Comparison of ENCODE assay signal across 8 cellular contexts in genomic region chr3:183699238-183699947, GRCh38. TPM values are rescaled to one million over a fixed set of nuclear protein-coding genes. Genes with fewer than 3 reads are reported as not detected.
A peak's percentile ranks its signal among the peaks of the same experiment; 100 is the strongest.
DNase-seq lines count a peak whose midpoint lies in the region; ATAC-seq, FAIRE-seq and TF ChIP-seq lines count a peak whose summit lies in the region.

No MANE protein-coding gene starts in this region.

- 30% methylated on average over 12 to 13 of the region's 13 CpGs for WGBS in endodermal cell (ENCODE audit: insufficient coverage in 1 of 2, insufficient read length in 1 of 2), 2 experiments
- 100% methylated on average over 1 of the region's 13 CpGs for WGBS in trophoblast cell (ENCODE audit: extremely low coverage, insufficient coverage, insufficient read length)
- 67 to 68% methylated on average over 13 of the region's 13 CpGs for WGBS in aorta, 2 donors

- H2BK120ac ChIP-seq in trophoblast cell (ENCODE audit: insufficient read depth, low read length, poor library complexity): no peak overlapping the region

- H3K4me1 Mint-ChIP-seq in endodermal cell: peaks cover 28% of the 10 kb centered on the region

- H3K27me3 ChIP-seq in PC-9 (ENCODE audit: insufficient read depth, low read depth) (no peaks in the 10 kb centered on the region), endodermal cell (ENCODE audit: control insufficient read depth, insufficient read depth, low read length, poor library complexity, severe bottlenecking) (no peaks in the 10 kb centered on the region), trophoblast cell (ENCODE audit: insufficient read depth, low read length) (no peaks in the 10 kb centered on the region), aorta (ENCODE audit: control insufficient read depth in 1 of 2, insufficient read depth in 2 of 2, low read length in 1 of 2) (no peaks in the 10 kb centered on the region)

- no peaks in the 10 kb centered on the region for H3K9me3 ChIP-seq in PC-9 (ENCODE audit: insufficient read depth, low read depth)
- no peaks in the 10 kb centered on the region for H3K9me3 ChIP-seq in endodermal cell (ENCODE audit: control insufficient read depth, low read length)
- no peaks in the 10 kb centered on the region for H3K9me3 ChIP-seq in trophoblast cell (ENCODE audit: insufficient read depth, low read depth, low read length)
- H3K9me3 ChIP-seq in aorta (ENCODE audit: control insufficient read depth, low read length): no peaks in the 10 kb centered on the region

- H3K9ac ChIP-seq in endodermal cell (ENCODE audit: extremely low read depth, low read length, poor library complexity, severe bottlenecking) (peak overlapping the region; percentile 92), trophoblast cell (ENCODE audit: low read length) (no peak overlapping the region)

- no peak overlapping the region for H4K8ac ChIP-seq in trophoblast cell (ENCODE audit: low read depth, low read length)

- H3K27ac Mint-ChIP-seq in endodermal cell: peak overlapping the region; percentile 41

- BruUV-seq in PC-9 (replicated peaks; lab: Mats Ljungman, UMichigan): no TSS peak

- CTCF ChIA-PET in GM10248 (lab: Yijun Ruan, JAX): no interaction called here
- CTCF ChIA-PET in PC-9 (lab: Charles Lee): no interaction called here

- H3K4me1 ChIP-seq in PC-9 (replicated peaks; ENCODE audit: insufficient read depth) (peaks cover 22% of the 10 kb centered on the region), endodermal cell (ENCODE audit: control insufficient read depth, insufficient read depth, low read length) (no peaks in the 10 kb centered on the region), trophoblast cell (ENCODE audit: control insufficient read depth in 1 of 2, insufficient read depth in 2 of 2, low read length in 2 of 2) (peaks cover 6 to 19% of the 10 kb centered on the region in 2 experiments), aorta (ENCODE audit: control insufficient read depth in 1 of 2, insufficient read depth in 2 of 2, low read length in 2 of 2) (peaks cover 3 to 5% of the 10 kb centered on the region in 2 donors)

- peak overlapping the region; percentile 66 for H3K23ac ChIP-seq in trophoblast cell (ENCODE audit: low read length)

- no peak overlapping the region for H4K12ac ChIP-seq in trophoblast cell (ENCODE audit: low read depth, low read length)

- TF ChIP-seq CTCF in GM10248 (IDR thresholded peaks at IDR 0.05; ENCODE audit: control extremely low read depth, extremely low read depth, low read depth, missing control alignments) (no peak), PC-9 (conservative IDR thresholded peaks at IDR 0.05) (no peak), endodermal cell (conservative IDR thresholded peaks at IDR 0.05) (no peak)

- H3K36me3 Mint-ChIP-seq in endodermal cell (ENCODE audit: low read depth): peaks cover 9% of the 10 kb centered on the region

- H3K18ac ChIP-seq in trophoblast cell (ENCODE audit: low read length): no peak overlapping the region

- DNase-seq in GM10248 (ENCODE audit: extremely low spot score) (peak; percentile 35), PC-9 (peak in 1 of 2 experiments; percentile 28), endodermal cell (peak; percentile 58), trophoblast cell (peak in 1 of 2 donors; percentile 7), aorta (no peak), RCC 7860 (ENCODE audit: low spot score) (no peak)
- DNase-seq in stimulated activated CD8-positive, alpha-beta memory T cell treated with anti-CD3 and anti-CD28 coated beads, Interleukin-4, amount 100 ng/mL, for 48 hours: no peak

- no peak overlapping the region; the same call in 1 of the 2 replicates for H2AFZ ChIP-seq in PC-9
- no peak overlapping the region for H2AFZ ChIP-seq in trophoblast cell (ENCODE audit: insufficient read depth, low read length, poor library complexity)

- H3K9me3 Mint-ChIP-seq in endodermal cell: no peaks in the 10 kb centered on the region

- peaks cover 62% of the 10 kb centered on the region for H3K79me2 ChIP-seq in PC-9 (ENCODE audit: low read depth)
- H3K79me2 ChIP-seq in trophoblast cell (ENCODE audit: control insufficient read depth, insufficient read depth, low read length, poor library complexity): peaks cover 15% of the 10 kb centered on the region

- peak overlapping the region; percentile 87 for H3K4me3 Mint-ChIP-seq in endodermal cell

- no peaks in the 10 kb centered on the region for H3F3A ChIP-seq in PC-9 (ENCODE audit: insufficient read depth, low read depth)

- ATAC-seq in GM18511 (IDR thresholded peaks at IDR 0.05; ENCODE audit: unreplicated experiment) (no peak), aorta (ENCODE audit: low FRiP score) (no peak)

- H3K27me3 Mint-ChIP-seq in endodermal cell (ENCODE audit: insufficient read depth): no peaks in the 10 kb centered on the region

- FAIRE-seq in RCC 7860 (lab: Jason Lieb, UNC): no peak

- POLR2A ChIA-PET in GM10248 (lab: Yijun Ruan, JAX): interaction anchor here (0.7 kb wide), 1 partner anchor 40 kb away, joined by 5 read pairs; no protein-coding TSS in a partner anchor
- POLR2A ChIA-PET in PC-9 (lab: Charles Lee; ENCODE audit: unreplicated experiment): no interaction called here

- 0 out of 2 replicates have a peak, but pooled peaks cover 4% of the 10 kb centered on the region for H4K20me1 ChIP-seq in PC-9 (ENCODE audit: insufficient read depth)

- no peak overlapping the region for H4K91ac ChIP-seq in trophoblast cell (ENCODE audit: low read depth, low read length)

- H3K4me2 ChIP-seq in PC-9: peak overlapping the region; percentile 91
- H3K4me2 ChIP-seq in trophoblast cell (ENCODE audit: low read length): peak overlapping the region; percentile 97

- H3K79me1 ChIP-seq in trophoblast cell (ENCODE audit: low read length): peaks cover 10% of the 10 kb centered on the region

- H3K9me2 ChIP-seq in PC-9 (ENCODE audit: insufficient read depth): no peaks in the 10 kb centered on the region

- no peak overlapping the region for H2AK5ac ChIP-seq in trophoblast cell (ENCODE audit: low read length)

- no peak overlapping the region for H2BK12ac ChIP-seq in trophoblast cell (ENCODE audit: low read length)

- intact Hi-C loops in PC-9 (cut with micrococcal nuclease; ENCODE audit: unreplicated experiment): no loop called here
- intact Hi-C loops in aorta (cut with DNase I): loop anchor here (2.0 to 5.0 kb wide), 2 partner anchors 62 to 63 kb away; partner anchors contain the start of gene KLHL24 (in 1 of the 2)

- H3K14ac ChIP-seq in trophoblast cell (ENCODE audit: low read length): no peak overlapping the region

- H3K4me3 ChIP-seq in PC-9 (peak overlapping the region; percentile 70), endodermal cell (ENCODE audit: low read length) (peak overlapping the region; percentile 92), trophoblast cell (ENCODE audit: low read depth, low read length) (no peak overlapping the region), aorta (ENCODE audit: low read length in 2 of 2) (peak overlapping the region in 1 of 2 donors; percentile 68)

- peak overlapping the region; percentile 80 for H3K4ac ChIP-seq in trophoblast cell (ENCODE audit: low read depth, low read length)

- H3K27ac ChIP-seq in PC-9: no peak overlapping the region
- no peak overlapping the region for H3K27ac ChIP-seq in endodermal cell (ENCODE audit: low read depth, low read length)
- no peak overlapping the region for H3K27ac ChIP-seq in trophoblast cell (ENCODE audit: low read depth, low read length)
- H3K27ac ChIP-seq in aorta (ENCODE audit: low read depth in 1 of 2, low read length in 2 of 2): no peak overlapping the region

- H3K36me3 ChIP-seq in PC-9 (ENCODE audit: low read depth): no peaks in the 10 kb centered on the region
- peaks cover 5% of the 10 kb centered on the region for H3K36me3 ChIP-seq in endodermal cell (ENCODE audit: control insufficient read depth, insufficient read depth, low read length)
- peaks cover 0 to 3% of the 10 kb centered on the region in 2 experiments for H3K36me3 ChIP-seq in trophoblast cell (ENCODE audit: control insufficient read depth in 1 of 2, insufficient read depth in 2 of 2, low read length in 2 of 2)
- no peaks in the 10 kb centered on the region for H3K36me3 ChIP-seq in aorta (ENCODE audit: control insufficient read depth in 1 of 2, insufficient read depth in 2 of 2, low read length in 1 of 2)

- H2BK5ac ChIP-seq in trophoblast cell (ENCODE audit: low read depth, low read length, poor library complexity): no peak overlapping the region

RNA-seq across cellular contexts. Expression of gene YEATS2, which starts 1.8 kb away (rescaled TPM):
- total RNA-seq in PC-9 (2021): 36.5 and 37.2 TPM in 2 replicates
- 10 to 100 TPM; 53.4 to 55.8 TPM for total RNA-seq in endodermal cell
- 53.3 TPM for polyA plus RNA-seq in endodermal cell (2013, experiment 1 of 2)
- 52.1 TPM for polyA plus RNA-seq in endodermal cell (2013, experiment 2 of 2)
- 16.8 and 18.4 TPM in 2 replicates for polyA plus RNA-seq in trophoblast cell (2013)
- 10 to 100 TPM; 25.8 to 48.1 TPM for total RNA-seq in aorta
- polyA plus RNA-seq in aorta: 1 to 10 TPM; 4.5 to 9.8 TPM

Comparison
In these comparisons a context has a peak if more than half of its experiments do, and no peak if none do; other contexts are left out.
1. DNase-seq: peak in GM10248 (single experiment) and endodermal cell (single experiment); none in aorta (0 of 2), RCC 7860 (single experiment) and stimulated activated CD8-positive, alpha-beta memory T cell treated with anti-CD3 and anti-CD28 coated beads, Interleukin-4, amount 100 ng/mL, for 48 hours (single experiment).